Comparison of ENCODE assay signal across 8 cellular contexts in genomic region chr11:910589-911030, GRCh38. TPM values are rescaled to one million over a fixed set of nuclear protein-coding genes. Genes with fewer than 3 reads are reported as not detected.
DNase-seq lines count a peak whose midpoint lies in the region; ATAC-seq and TF ChIP-seq lines count a peak whose summit lies in the region.

TSS of gene CHID1 (minus strand) at chr11:910810. CDS start at chr11:904816, 5,994 bp downstream.

- peak within 1 kb of the TSS; percentile 84 for H2AFZ ChIP-seq in ACC112 (ENCODE audit: low read length, unreplicated experiment)

- DNase-seq in NCI-H2196 (lab: John Stamatoyannopoulos, UW; ENCODE audit: unreplicated experiment): peak; percentile 90
- peak; percentile 78 for DNase-seq in cerebellar cortex (ENCODE audit: low spot score)
- no peak for DNase-seq in kidney epithelial cell (ENCODE audit: low read depth)
- peak; percentile 65 to 85 for DNase-seq in stimulated activated CD4-positive, alpha-beta T cell treated with anti-CD3 and anti-CD28 coated beads, Interleukin-15, amount 100 ng/mL, for 48 hours (ENCODE audit: low read depth in 2 of 2)

- ATAC-seq in GM18873 (IDR thresholded peaks at IDR 0.05; ENCODE audit: low FRiP score, unreplicated experiment): peak; percentile 59
- ATAC-seq in HG03135 (IDR thresholded peaks at IDR 0.05; ENCODE audit: unreplicated experiment): peak; percentile 84
- peak; percentile 96 to 97 for ATAC-seq in activated CD4-positive, CD25-positive, alpha-beta regulatory T cell treated with anti-CD3 and anti-CD28 coated beads, Interleukin-2, amount 50 U/mL, for 24 hours

- H3K79me2 ChIP-seq in ACC112 (ENCODE audit: control insufficient read depth, insufficient read depth, low read length, unreplicated experiment): peaks cover 27% of the 10 kb centered on the region

- peak within 1 kb of the TSS; percentile 48; the same call in 1 of the 2 replicates for H3K27ac ChIP-seq in ACC112 (ENCODE audit: low read depth, low read length)

- no peak for TF ChIP-seq CTCF in kidney epithelial cell (IDR thresholded peaks at IDR 0.05; ENCODE audit: insufficient read depth, low read length, poor library complexity, severe bottlenecking)

- H3K36me3 ChIP-seq in ACC112 (ENCODE audit: insufficient read depth, low read length): no peaks in the 10 kb centered on the region
- no peaks in the 10 kb centered on the region for H3K36me3 ChIP-seq in kidney epithelial cell (ENCODE audit: control insufficient read depth, insufficient read depth, low read length)

- peaks cover 5% of the 10 kb centered on the region for H3K4me1 ChIP-seq in ACC112 (ENCODE audit: control insufficient read depth, insufficient read depth, low read length, unreplicated experiment)

- H3K27me3 ChIP-seq in ACC112 (ENCODE audit: insufficient read depth, low read length) (no peaks in the 10 kb centered on the region), kidney epithelial cell (ENCODE audit: control insufficient read depth, insufficient read depth, low read length) (no peaks in the 10 kb centered on the region)

- H3K4me3 ChIP-seq in ACC112 (ENCODE audit: low read depth, low read length) (peak within 1 kb of the TSS; percentile 97), kidney epithelial cell (ENCODE audit: low read depth, low read length) (peak within 1 kb of the TSS; percentile 77)

RNA-seq across cellular contexts. Expression of gene CHID1, which starts in this region (rescaled TPM):
- 90.0 and 121 TPM in 2 replicates for total RNA-seq in kidney epithelial cell
